ENCODE assay signal across 8 cellular contexts in the genomic region with DNA sequence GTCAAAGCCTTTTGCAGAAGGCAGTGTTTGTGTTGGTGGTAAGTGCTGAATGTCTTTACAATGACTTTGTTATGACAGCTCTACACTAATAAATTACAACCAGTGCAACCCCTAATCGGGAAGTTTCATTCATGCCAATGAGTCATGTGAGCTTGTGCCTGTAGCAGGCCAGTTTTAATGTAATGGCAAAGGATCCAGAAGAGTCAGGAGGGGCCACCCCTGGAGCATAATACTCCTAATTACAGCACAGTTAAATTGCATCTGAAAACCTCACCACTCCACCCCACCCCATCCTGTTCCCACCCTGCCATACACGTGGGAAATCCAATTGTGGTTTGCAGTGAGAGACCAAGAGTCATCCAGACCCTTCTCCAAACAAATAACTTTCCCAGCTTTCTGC.
A peak's percentile ranks its signal among the peaks of the same experiment; 100 is the strongest.
DNase-seq lines count a peak whose midpoint lies in the region; ATAC-seq and TF ChIP-seq lines count a peak whose summit lies in the region.

No MANE protein-coding gene starts in this region.

- no peaks in the 10 kb centered on the region for H3K4me1 ChIP-seq in mucosa of descending colon (ENCODE audit: low read depth)

- peaks cover 24 to 27% of the 10 kb centered on the region in 2 donors for H3K9me3 Mint-ChIP-seq in activated naive CD4-positive, alpha-beta T cell treated with anti-CD3 and anti-CD28 coated beads, Interleukin-2, amount 50 U/mL, for 72 hours
- no peaks in the 10 kb centered on the region for H3K9me3 Mint-ChIP-seq in activated CD8-positive, alpha-beta memory T cell treated with anti-CD3 and anti-CD28 coated beads, Interleukin-2, amount 10 ng/mL, durations not matched to agents 7 days and 5 days (ENCODE audit: low read depth)

- ATAC-seq in mucosa of descending colon, result peak; percentile 47
- ATAC-seq in activated naive CD4-positive, alpha-beta T cell treated with anti-CD3 and anti-CD28 coated beads, Interleukin-2, amount 50 U/mL, for 72 hours, result no peak
- ATAC-seq in activated CD8-positive, alpha-beta memory T cell treated with anti-CD3 and anti-CD28 coated beads, Interleukin-2, amount 10 ng/mL, durations not matched to agents 7 days and 5 days, result no peak

- H3K36me3 Mint-ChIP-seq in activated naive CD4-positive, alpha-beta T cell treated with anti-CD3 and anti-CD28 coated beads, Interleukin-2, amount 50 U/mL, for 72 hours, result no peaks in the 10 kb centered on the region
- no peaks in the 10 kb centered on the region for H3K36me3 Mint-ChIP-seq in activated CD8-positive, alpha-beta memory T cell treated with anti-CD3 and anti-CD28 coated beads, Interleukin-2, amount 10 ng/mL, durations not matched to agents 7 days and 5 days

- no peaks in the 10 kb centered on the region for H3K4me1 Mint-ChIP-seq in activated CD8-positive, alpha-beta memory T cell treated with anti-CD3 and anti-CD28 coated beads, Interleukin-2, amount 10 ng/mL, durations not matched to agents 7 days and 5 days

- H3K36me3 ChIP-seq in mucosa of descending colon (ENCODE audit: low read depth), result no peaks in the 10 kb centered on the region

- TF ChIP-seq CTCF in astrocyte of the cerebellum (IDR thresholded peaks at IDR 0.05; ENCODE audit: low read depth, low read length, missing control alignments) (no peak), mucosa of descending colon (IDR thresholded peaks at IDR 0.05) (no peak)

- H3K4me3 Mint-ChIP-seq in activated CD8-positive, alpha-beta memory T cell treated with anti-CD3 and anti-CD28 coated beads, Interleukin-2, amount 10 ng/mL, durations not matched to agents 7 days and 5 days, result no peak overlapping the region

- CTCF ChIA-PET in activated CD8-positive, alpha-beta memory T cell treated with anti-CD3 and anti-CD28 coated beads, Interleukin-2, amount 10 ng/mL, durations not matched to agents 7 days and 5 days (lab: Charles Lee), result no interaction called here

- no peak overlapping the region for H3K27ac Mint-ChIP-seq in activated naive CD4-positive, alpha-beta T cell treated with anti-CD3 and anti-CD28 coated beads, Interleukin-2, amount 50 U/mL, for 72 hours
- no peak overlapping the region for H3K27ac Mint-ChIP-seq in activated CD8-positive, alpha-beta memory T cell treated with anti-CD3 and anti-CD28 coated beads, Interleukin-2, amount 10 ng/mL, durations not matched to agents 7 days and 5 days

- in situ Hi-C loops in astrocyte of the cerebellum (cut with HindIII; ENCODE audit: low sequenced_read_pairs), result no loop called here

- H3K27me3 Mint-ChIP-seq in activated CD8-positive, alpha-beta memory T cell treated with anti-CD3 and anti-CD28 coated beads, Interleukin-2, amount 10 ng/mL, durations not matched to agents 7 days and 5 days, result no peaks in the 10 kb centered on the region

- H3K9me3 ChIP-seq in mucosa of descending colon, result no peaks in the 10 kb centered on the region

- intact Hi-C loops in mucosa of descending colon (cut with DNase I, micrococcal nuclease) (no loop called here), head of caudate nucleus (cut with DNase I) (no loop called here)

- H3K4me3 ChIP-seq in astrocyte of the cerebellum (ENCODE audit: low read depth, low read length) (no peak overlapping the region), mucosa of descending colon (no peak overlapping the region)

- DNase-seq in DMS53 treated with DMSO at 0.1 percent for 48 hours (lab: John Stamatoyannopoulos, UW; ENCODE audit: unreplicated experiment) (peak; percentile 19), NCI-H2081 treated with DMSO at 0.1 percent for 48 hours (lab: John Stamatoyannopoulos, UW) (peak; percentile 40), astrocyte of the cerebellum (ENCODE audit: low read depth) (peak; percentile 75), mucosa of descending colon (peak in 1 of 3 donors; percentile 6), head of caudate nucleus (no peak)
- no peak for DNase-seq in activated CD4-positive, alpha-beta T cell treated with anti-CD3 and anti-CD28 coated beads for 4 hours
- DNase-seq in activated naive CD4-positive, alpha-beta T cell treated with anti-CD3 and anti-CD28 coated beads, Interleukin-2, amount 50 U/mL, for 72 hours (ENCODE audit: low spot score in 2 of 2), result no peak
- no peak for DNase-seq in activated CD8-positive, alpha-beta memory T cell treated with anti-CD3 and anti-CD28 coated beads, Interleukin-2, amount 10 ng/mL, durations not matched to agents 7 days and 5 days

Comparison
In these comparisons a context has a peak if more than half of its experiments do, and no peak if none do; other contexts are left out.
1. DNase-seq: peak in DMS53 treated with DMSO at 0.1 percent for 48 hours (single experiment), NCI-H2081 treated with DMSO at 0.1 percent for 48 hours (single experiment) and astrocyte of the cerebellum (single experiment); none in activated CD4-positive, alpha-beta T cell treated with anti-CD3 and anti-CD28 coated beads for 4 hours (0 of 2), activated naive CD4-positive, alpha-beta T cell treated with anti-CD3 and anti-CD28 coated beads, Interleukin-2, amount 50 U/mL, for 72 hours (0 of 2), activated CD8-positive, alpha-beta memory T cell treated with anti-CD3 and anti-CD28 coated beads, Interleukin-2, amount 10 ng/mL, durations not matched to agents 7 days and 5 days (single experiment) and head of caudate nucleus (0 of 42).